Comparison of ENCODE assay signal across 15 cellular contexts in the genomic region with DNA sequence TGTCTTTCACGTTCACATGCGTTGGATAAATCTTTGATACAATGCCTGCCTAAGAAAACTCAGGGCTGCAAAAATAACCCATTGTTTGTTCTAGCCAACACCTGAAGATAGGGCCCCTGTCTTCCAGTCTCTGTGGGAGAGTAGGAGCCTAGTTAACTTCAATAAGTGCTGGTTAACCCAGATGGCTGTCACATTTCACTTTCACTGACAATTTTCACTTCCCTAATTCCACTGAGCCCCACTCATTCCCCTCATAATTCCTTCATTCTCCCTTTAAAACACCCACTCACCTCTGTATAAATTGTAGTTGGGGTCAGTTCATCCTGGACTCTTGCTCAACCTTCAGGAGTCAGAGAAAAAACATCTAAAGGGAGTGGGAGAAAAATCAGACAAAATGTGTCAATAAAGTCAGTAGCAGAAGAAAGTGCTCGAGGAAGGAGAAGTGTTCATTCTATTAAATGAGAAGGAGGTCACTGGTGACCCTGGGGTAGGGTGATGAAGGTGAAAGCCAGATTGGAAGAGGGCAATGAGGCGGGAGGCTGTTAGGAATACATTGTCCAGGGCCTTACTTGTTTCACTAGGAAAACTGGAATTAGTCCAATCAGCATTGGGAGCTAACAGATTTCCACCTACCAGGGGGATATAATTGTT. TPM values are rescaled to one million over a fixed set of nuclear protein-coding genes. Genes with fewer than 3 reads are reported as not detected.
DNase-seq lines count a peak whose midpoint lies in the region; ATAC-seq and TF ChIP-seq lines count a peak whose summit lies in the region.
"Had no signal": no experiment of that assay in that cellular context is flagged by ENCODE, and none has a peak within 500 bp of the region (broad histone marks: within the 10 kb centered on the region; RNA-seq: fewer than 3 reads in every experiment).

No MANE protein-coding gene starts in this region.

- H3K4me2 ChIP-seq in PC-3 (ENCODE audit: low read length) (no peak overlapping the region), neural progenitor cell (no peak overlapping the region)

- no peaks in the 10 kb centered on the region for H3K4me1 Mint-ChIP-seq in neural progenitor cell
- H3K4me1 Mint-ChIP-seq: activated naive CD8-positive, alpha-beta T cell treated with anti-CD3 and anti-CD28 coated beads, Interleukin-2, amount 50 U/mL, for 24 hours had no signal

- no peak for TF ChIP-seq CTCF in GM12865 (IDR thresholded peaks at IDR 0.05; ENCODE audit: insufficient read depth, low read depth, low read length, missing control alignments)
- no peak for TF ChIP-seq CTCF in stomach (IDR thresholded peaks at IDR 0.05)
- no peak for TF ChIP-seq CTCF in ascending aorta (IDR thresholded peaks at IDR 0.05)
- no peak for TF ChIP-seq CTCF in PC-3 (conservative IDR thresholded peaks at IDR 0.05; ENCODE audit: low read depth, low read length)
- TF ChIP-seq CTCF in neural progenitor cell (IDR thresholded peaks at IDR 0.05) = no peak

- no peak overlapping the region for H3K4me3 Mint-ChIP-seq in neural progenitor cell
- H3K4me3 Mint-ChIP-seq: activated naive CD8-positive, alpha-beta T cell treated with anti-CD3 and anti-CD28 coated beads, Interleukin-2, amount 50 U/mL, for 24 hours had no signal

- H3K36me3 ChIP-seq in stomach (no peaks in the 10 kb centered on the region), ascending aorta (no peaks in the 10 kb centered on the region), PC-3 (ENCODE audit: low read depth, low read length) (no peaks in the 10 kb centered on the region), neural progenitor cell (no peaks in the 10 kb centered on the region)
- H3K36me3 ChIP-seq: MG63, upper lobe of right lung had no signal

- H3K9me2 ChIP-seq in PC-3 (replicated peaks; ENCODE audit: low read length) = no peaks in the 10 kb centered on the region

- ATAC-seq in GM19463 (IDR thresholded peaks at IDR 0.05; ENCODE audit: unreplicated experiment) (peak; percentile 95), HG02870 (IDR thresholded peaks at IDR 0.05; ENCODE audit: unreplicated experiment) (peak; percentile 97), PC-3 (no peak)
- ATAC-seq: activated naive CD8-positive, alpha-beta T cell treated with anti-CD3 and anti-CD28 coated beads, Interleukin-2, amount 50 U/mL, for 24 hours; upper lobe of right lung had no signal

- H3K79me2 ChIP-seq in PC-3 (ENCODE audit: low read length) (no peaks in the 10 kb centered on the region), neural progenitor cell (ENCODE audit: low read depth) (no peaks in the 10 kb centered on the region)

- no peak for TF ChIP-seq POLR2A in stomach (IDR thresholded peaks at IDR 0.05)

- BruUV-seq in PC-3 (replicated peaks; lab: Mats Ljungman, UMichigan) = no TSS peak

- H3F3A ChIP-seq in PC-3 (ENCODE audit: low read length, unreplicated experiment) (no peaks in the 10 kb centered on the region), neural progenitor cell (ENCODE audit: low read depth) (no peaks in the 10 kb centered on the region)

- H2AFZ ChIP-seq in PC-3 (ENCODE audit: low read length) = no peak overlapping the region
- H2AFZ ChIP-seq in neural progenitor cell (replicated peaks) = no peak overlapping the region

- H3K9me3 Mint-ChIP-seq in neural progenitor cell = no peaks in the 10 kb centered on the region
- H3K9me3 Mint-ChIP-seq: activated naive CD8-positive, alpha-beta T cell treated with anti-CD3 and anti-CD28 coated beads, Interleukin-2, amount 50 U/mL, for 24 hours had no signal

- H3K4me3 ChIP-seq in GM12865 (ENCODE audit: low read depth, low read length) (no peak overlapping the region), stomach (no peak overlapping the region), ascending aorta (no peak overlapping the region), PC-3 (ENCODE audit: low read length) (no peak overlapping the region), neural progenitor cell (no peak overlapping the region)
- H3K4me3 ChIP-seq: MG63, upper lobe of right lung had no signal

- H4K20me1 ChIP-seq in PC-3 (ENCODE audit: low read length) (no peaks in the 10 kb centered on the region), neural progenitor cell (ENCODE audit: low read depth) (no peaks in the 10 kb centered on the region)

- 49 to 62% (median 54%) methylated on average over 4 of the region's 4 CpGs for WGBS in stomach, 5 donors

- TF ChIP-seq EP300 in stomach (IDR thresholded peaks at IDR 0.05) = no peak

- no peak overlapping the region for H3K9ac ChIP-seq in PC-3 (ENCODE audit: low read length)
- no peak overlapping the region for H3K9ac ChIP-seq in neural progenitor cell

- no peaks in the 10 kb centered on the region for H3K27me3 ChIP-seq in stomach
- no peaks in the 10 kb centered on the region for H3K27me3 ChIP-seq in ascending aorta
- no peaks in the 10 kb centered on the region for H3K27me3 ChIP-seq in PC-3 (ENCODE audit: low read length)
- no peaks in the 10 kb centered on the region for H3K27me3 ChIP-seq in neural progenitor cell
- H3K27me3 ChIP-seq: MG63, upper lobe of right lung had no signal

- CTCF ChIA-PET in PC-3 (lab: Charles Lee) = no interaction called here

- no peak overlapping the region for H3K27ac Mint-ChIP-seq in neural progenitor cell
- H3K27ac Mint-ChIP-seq: activated naive CD8-positive, alpha-beta T cell treated with anti-CD3 and anti-CD28 coated beads, Interleukin-2, amount 50 U/mL, for 24 hours had no signal

- DNase-seq in GM12865 (ENCODE audit: low read depth) = peak; percentile 57
- DNase-seq in NOMO-1 treated with dmso at 0.1 percent for 144 hours (lab: John Stamatoyannopoulos, UW; ENCODE audit: unreplicated experiment) = peak; percentile 37
- DNase-seq in stomach = no peak
- no peak for DNase-seq in ascending aorta (ENCODE audit: low spot score in 2 of 2)
- DNase-seq in PC-3 = no peak
- no peak for DNase-seq in neural progenitor cell (ENCODE audit: low spot score)
- DNase-seq: activated naive CD8-positive, alpha-beta T cell treated with anti-CD3 and anti-CD28 coated beads, Interleukin-2, amount 50 U/mL, for 24 hours; erythroblast; hippocampal formation; MG63; NCI-H2171 treated with DMSO at 0.1 percent for 48 hours; stimulated activated CD8-positive, alpha-beta memory T cell treated with anti-CD3 and anti-CD28 coated beads, Interleukin-4, amount 100 ng/mL, for 48 hours; upper lobe of right lung had no signal

- POLR2A ChIA-PET in PC-3 (lab: Charles Lee; ENCODE audit: unreplicated experiment) = no interaction called here

- no peak overlapping the region for H3K27ac ChIP-seq in stomach
- H3K27ac ChIP-seq in ascending aorta = no peak overlapping the region
- no peak overlapping the region for H3K27ac ChIP-seq in PC-3 (ENCODE audit: low read length)
- H3K27ac ChIP-seq in neural progenitor cell = no peak overlapping the region
- H3K27ac ChIP-seq: upper lobe of right lung had no signal

- no peaks in the 10 kb centered on the region for H3K36me3 Mint-ChIP-seq in neural progenitor cell

- H3K9me3 ChIP-seq in stomach (no peaks in the 10 kb centered on the region), ascending aorta (no peaks in the 10 kb centered on the region), PC-3 (ENCODE audit: low read length) (no peaks in the 10 kb centered on the region), neural progenitor cell (ENCODE audit: low read depth) (no peaks in the 10 kb centered on the region)
- H3K9me3 ChIP-seq: MG63, upper lobe of right lung had no signal

- peaks cover 5% of the 10 kb centered on the region for H3K27me3 Mint-ChIP-seq in neural progenitor cell (ENCODE audit: insufficient read depth, low read depth)
- H3K27me3 Mint-ChIP-seq: activated naive CD8-positive, alpha-beta T cell treated with anti-CD3 and anti-CD28 coated beads, Interleukin-2, amount 50 U/mL, for 24 hours had no signal

- intact Hi-C loops in stomach (cut with DNase I; ENCODE audit: low total_unique reads) (no loop called here), ascending aorta (cut with DNase I) (no loop called here), PC-3 (cut with micrococcal nuclease) (loop anchor here (10.0 kb wide), 1 partner anchor 113 kb away; no protein-coding TSS in a partner anchor)

- H3K4me1 ChIP-seq in stomach (no peaks in the 10 kb centered on the region), ascending aorta (no peaks in the 10 kb centered on the region), PC-3 (ENCODE audit: insufficient read depth, low read length) (peaks cover 4% of the 10 kb centered on the region; the same call in 1 of the 2 replicates), neural progenitor cell (no peaks in the 10 kb centered on the region)
- H3K4me1 ChIP-seq: upper lobe of right lung had no signal

RNA-seq across cellular contexts. Expression of gene ABI1, which starts 51.2 kb away (rescaled TPM):
- total RNA-seq in stomach (10 to 100 TPM; 11.7 to 71.0 (median 23.9) TPM), ascending aorta (5.7 TPM), PC-3 (2014; rRNA removed) (20.7 and 25.2 TPM in 2 replicates), neural progenitor cell (ENCODE audit: low replicate concordance) (35.1 and 43.1 TPM in 2 replicates)
- polyA plus RNA-seq in stomach = 10 to 100 TPM; 19.7 to 36.8 (median 21.5) TPM

Comparison
In these comparisons a context has a peak if more than half of its experiments do, and no peak if none do; other contexts are left out.
1. DNase-seq: peak in GM12865 (single experiment) and NOMO-1 treated with dmso at 0.1 percent for 144 hours (single experiment); none in stomach (single experiment), ascending aorta (0 of 2), PC-3 (single experiment) and neural progenitor cell (single experiment).